In genomic region chr4:44493924-44494323, GRCh38 we compare ENCODE assay signal across 8 cellular contexts. TPM values are rescaled to one million over a fixed set of nuclear protein-coding genes. Genes with fewer than 3 reads are reported as not detected.
DNase-seq lines count a peak whose midpoint lies in the region; ATAC-seq and TF ChIP-seq lines count a peak whose summit lies in the region.

No MANE protein-coding gene starts in this region.

- H3K36me3 ChIP-seq in body of pancreas (replicated peaks in 1 of 2; ENCODE audit: insufficient read depth in 1 of 2, low read depth in 2 of 2) (no peaks in the 10 kb centered on the region), neural progenitor cell (no peaks in the 10 kb centered on the region), mucosa of descending colon (ENCODE audit: low read depth) (no peaks in the 10 kb centered on the region)

- no peaks in the 10 kb centered on the region for H3K79me2 ChIP-seq in neural progenitor cell (ENCODE audit: low read depth)

- H3K9me3 Mint-ChIP-seq in neural progenitor cell = no peaks in the 10 kb centered on the region

- no peak overlapping the region for H3K4me3 ChIP-seq in HL-60 (replicated peaks; ENCODE audit: insufficient read depth, low read length)
- H3K4me3 ChIP-seq in body of pancreas = no peak overlapping the region
- no peak overlapping the region for H3K4me3 ChIP-seq in neural progenitor cell
- no peak overlapping the region for H3K4me3 ChIP-seq in mucosa of descending colon

- H3K27me3 Mint-ChIP-seq in neural progenitor cell (ENCODE audit: insufficient read depth, low read depth) = no peaks in the 10 kb centered on the region

- H3K9ac ChIP-seq in neural progenitor cell = no peak overlapping the region

- H2AFZ ChIP-seq in neural progenitor cell (replicated peaks) = no peak overlapping the region

- peak; percentile 9 for DNase-seq in GM13977 (ENCODE audit: low spot score)
- DNase-seq in HL-60 (ENCODE audit: low read depth in 1 of 2, low spot score in 1 of 2) = no peak
- DNase-seq in body of pancreas = peak in 1 of 4 donors; percentile 8
- DNase-seq in neural progenitor cell (ENCODE audit: low spot score) = peak; percentile 63
- DNase-seq in mucosa of descending colon = no peak
- DNase-seq in NCI-H2029 treated with DMSO at 0.1 percent for 48 hours (lab: John Stamatoyannopoulos, UW) = no peak

- no peaks in the 10 kb centered on the region for H3K36me3 Mint-ChIP-seq in neural progenitor cell

- in situ Hi-C loops in GM13977 (cut with MboI; ENCODE audit: low pct_unique_long_range_greater_than_20kb, low sequenced_read_pairs, unreplicated experiment) = no loop called here

- H3K27me3 ChIP-seq in HL-60 (ENCODE audit: insufficient read depth, poor library complexity, severe bottlenecking) = no peaks in the 10 kb centered on the region
- no peaks in the 10 kb centered on the region for H3K27me3 ChIP-seq in body of pancreas
- H3K27me3 ChIP-seq in neural progenitor cell = no peaks in the 10 kb centered on the region

- no peaks in the 10 kb centered on the region for H3K9me3 ChIP-seq in body of pancreas
- H3K9me3 ChIP-seq in neural progenitor cell (ENCODE audit: low read depth) = no peaks in the 10 kb centered on the region
- no peaks in the 10 kb centered on the region for H3K9me3 ChIP-seq in mucosa of descending colon

- H3K4me1 Mint-ChIP-seq in neural progenitor cell = no peaks in the 10 kb centered on the region

- intact Hi-C loops in body of pancreas (cut with DNase I) (no loop called here), mucosa of descending colon (cut with DNase I, micrococcal nuclease) (no loop called here)

- H3K4me2 ChIP-seq in neural progenitor cell = no peak overlapping the region

- no peak overlapping the region for H3K27ac ChIP-seq in HL-60 (replicated peaks)
- H3K27ac ChIP-seq in body of pancreas = no peak overlapping the region
- no peak overlapping the region for H3K27ac ChIP-seq in neural progenitor cell

- no peak overlapping the region for H3K4me3 Mint-ChIP-seq in neural progenitor cell

- TF ChIP-seq POLR2A in body of pancreas (IDR thresholded peaks at IDR 0.05) = no peak

- WGBS in body of pancreas, 2 donors = 25 to 29% methylated on average over 6 of the region's 6 CpGs

- H4K20me1 ChIP-seq in neural progenitor cell (ENCODE audit: low read depth) = no peaks in the 10 kb centered on the region

- ATAC-seq in body of pancreas (no peak), mucosa of descending colon (no peak), HG02973 (IDR thresholded peaks at IDR 0.05; ENCODE audit: unreplicated experiment) (no peak), HG03571 (IDR thresholded peaks at IDR 0.05; ENCODE audit: unreplicated experiment) (no peak)

- no peaks in the 10 kb centered on the region for H3F3A ChIP-seq in neural progenitor cell (ENCODE audit: low read depth)

- H3K4me1 ChIP-seq in body of pancreas (no peaks in the 10 kb centered on the region), neural progenitor cell (no peaks in the 10 kb centered on the region), mucosa of descending colon (ENCODE audit: low read depth) (no peaks in the 10 kb centered on the region)

- TF ChIP-seq CTCF in GM13977 (IDR thresholded peaks at IDR 0.05; ENCODE audit: extremely low read depth, insufficient read depth, missing control alignments) (peak; percentile 32), HL-60 (IDR thresholded peaks at IDR 0.05; ENCODE audit: insufficient read depth, low read length) (peak; percentile 10), body of pancreas (IDR thresholded peaks at IDR 0.05) (peak in 5 of 7 experiments; percentile 22 to 64 (median 32)), neural progenitor cell (IDR thresholded peaks at IDR 0.05) (peak; percentile 49), mucosa of descending colon (IDR thresholded peaks at IDR 0.05) (no peak)

- no peak overlapping the region for H3K27ac Mint-ChIP-seq in neural progenitor cell

RNA-seq across cellular contexts. Expression of gene KCTD8, which starts 45.3 kb away (rescaled TPM):
- total RNA-seq in body of pancreas = under 1 TPM in 1 of 2 donors, not detected in 1; 0.26 TPM
- 0.06 TPM in 1 of 2 replicates, not detected in the other for total RNA-seq in neural progenitor cell (ENCODE audit: low replicate concordance)
- total RNA-seq in mucosa of descending colon = under 1 TPM in 2 of 3 donors, not detected in 1; 0.12 to 0.54 TPM

Comparison
In these comparisons a context has a peak if more than half of its experiments do, and no peak if none do; other contexts are left out.
1. DNase-seq: peak in GM13977 (single experiment) and neural progenitor cell (single experiment); none in HL-60 (0 of 2), mucosa of descending colon (0 of 3) and NCI-H2029 treated with DMSO at 0.1 percent for 48 hours (single experiment).